Comparison of ENCODE assay signal across 11 cellular contexts in genomic region chr2:168371273-168371992, GRCh38.
A peak's percentile ranks its signal among the peaks of the same experiment; 100 is the strongest.
DNase-seq lines count a peak whose midpoint lies in the region; ATAC-seq lines count a peak whose summit lies in the region.
"Had no signal": no experiment of that assay in that cellular context is flagged by ENCODE, and none has a peak within 500 bp of the region (broad histone marks: within the 10 kb centered on the region; RNA-seq: fewer than 3 reads in every experiment).

No MANE protein-coding gene starts in this region.

- DNase-seq in stimulated activated naive CD8-positive, alpha-beta T cell treated with anti-CD3 and anti-CD28 coated beads, Interleukin-15, amount 100 ng/mL, for 72 hours, result no peak
- no peak for DNase-seq in stimulated activated naive CD8-positive, alpha-beta T cell treated with anti-CD3 and anti-CD28 coated beads, Interleukin-15, Interleukin-2, amounts not matched to agents 100 U/mL and 50 U/mL, for 24 hours
- DNase-seq in DMS153 (lab: John Stamatoyannopoulos, UW) (no peak), HK-2 (ENCODE audit: unreplicated experiment) (no peak), 8988T (no peak), glomerular visceral epithelial cell (ENCODE audit: extremely low spot score) (no peak)
- DNase-seq: activated T-cell treated with anti-CD3 and anti-CD28 coated beads, Interleukin-2, amount 50 U/mL, for 1 hour; NCI-H1694 treated with DMSO at 0.1 percent for 48 hours had no signal

- H3K36me3 ChIP-seq in KOPT-K1 (ENCODE audit: insufficient read depth, low read length), result no peaks in the 10 kb centered on the region

- peaks cover 12% of the 10 kb centered on the region for H3K4me1 Mint-ChIP-seq in stimulated activated naive CD8-positive, alpha-beta T cell treated with anti-CD3 and anti-CD28 coated beads, Interleukin-15, amount 100 ng/mL, for 72 hours

- H3K9me3 Mint-ChIP-seq in stimulated activated naive CD8-positive, alpha-beta T cell treated with anti-CD3 and anti-CD28 coated beads, Interleukin-15, amount 100 ng/mL, for 72 hours, result peaks cover 17 to 19% of the 10 kb centered on the region in 2 donors

- H3K27ac ChIP-seq in KOPT-K1 (ENCODE audit: low read depth, low read length, poor library complexity, severe bottlenecking), result peak overlapping the region; percentile 76

- no peak overlapping the region for H3K4me3 Mint-ChIP-seq in stimulated activated naive CD8-positive, alpha-beta T cell treated with anti-CD3 and anti-CD28 coated beads, Interleukin-15, amount 100 ng/mL, for 72 hours

- ATAC-seq in stimulated activated naive CD8-positive, alpha-beta T cell treated with anti-CD3 and anti-CD28 coated beads, Interleukin-15, amount 100 ng/mL, for 72 hours, result peak; percentile 65
- no peak for ATAC-seq in stimulated activated naive CD8-positive, alpha-beta T cell treated with anti-CD3 and anti-CD28 coated beads, Interleukin-15, Interleukin-2, amounts not matched to agents 100 U/mL and 50 U/mL, for 24 hours
- ATAC-seq in HG02678 (IDR thresholded peaks at IDR 0.05; ENCODE audit: unreplicated experiment), result peak; percentile 96
- ATAC-seq: Panc1 had no signal

- H3K9me3 ChIP-seq in KOPT-K1 (ENCODE audit: insufficient read depth, low read length, poor library complexity, severe bottlenecking), result peaks cover 19% of the 10 kb centered on the region

- no peaks in the 10 kb centered on the region for H3K27me3 Mint-ChIP-seq in stimulated activated naive CD8-positive, alpha-beta T cell treated with anti-CD3 and anti-CD28 coated beads, Interleukin-15, amount 100 ng/mL, for 72 hours

- H3K27ac Mint-ChIP-seq in stimulated activated naive CD8-positive, alpha-beta T cell treated with anti-CD3 and anti-CD28 coated beads, Interleukin-15, amount 100 ng/mL, for 72 hours, result peak overlapping the region in 1 of 2 donors; percentile 29
